9 cellular contexts compared by ENCODE assay signal in the genomic region with DNA sequence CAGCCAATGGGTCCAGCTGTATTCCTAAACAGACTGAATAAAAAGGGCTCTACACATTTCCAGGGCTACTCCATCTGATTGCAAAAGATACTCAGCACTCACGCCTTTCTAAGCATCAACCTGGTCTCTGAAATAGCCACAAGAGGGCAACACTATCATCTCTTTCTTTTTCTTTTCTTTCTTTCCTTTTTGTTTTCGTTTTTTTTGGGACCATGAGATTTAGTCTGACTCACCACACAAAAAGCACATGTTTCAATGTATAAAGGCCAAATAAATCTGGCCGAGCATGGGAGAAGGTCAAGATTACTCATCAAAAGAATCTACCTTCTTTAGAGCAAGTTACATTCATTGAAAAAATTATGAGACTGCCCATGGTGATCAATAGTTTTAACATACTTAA.
DNase-seq lines count a peak whose midpoint lies in the region; TF ChIP-seq lines count a peak whose summit lies in the region.
"Had no signal": no experiment of that assay in that cellular context is flagged by ENCODE, and none has a peak within 500 bp of the region (broad histone marks: within the 10 kb centered on the region; RNA-seq: fewer than 3 reads in every experiment).

No MANE protein-coding gene starts in this region.

- intact Hi-C loops in Calu3 (cut with micrococcal nuclease; ENCODE audit: unreplicated experiment), result loop anchor here (2.0 to 10.0 kb wide), 3 partner anchors 277 to 781 kb away; a partner anchor contains a TSS

- no peaks in the 10 kb centered on the region for H3K36me3 Mint-ChIP-seq in osteocyte (ENCODE audit: unreplicated experiment)
- H3K36me3 Mint-ChIP-seq in activated CD4-positive, alpha-beta memory T cell treated with anti-CD3 and anti-CD28 coated beads, Interleukin-2, amount 10 ng/mL, durations not matched to agents 7 days and 5 days (ENCODE audit: low read depth), result no peaks in the 10 kb centered on the region
- no peaks in the 10 kb centered on the region for H3K36me3 Mint-ChIP-seq in Calu3 (ENCODE audit: insufficient read depth, unreplicated experiment)

- POLR2A ChIA-PET in activated CD4-positive, alpha-beta memory T cell treated with anti-CD3 and anti-CD28 coated beads, Interleukin-2, amount 10 ng/mL, durations not matched to agents 7 days and 5 days (lab: Charles Lee), result no interaction called here

- no peaks in the 10 kb centered on the region for H3K9me3 Mint-ChIP-seq in osteocyte (ENCODE audit: unreplicated experiment)
- H3K9me3 Mint-ChIP-seq in activated CD4-positive, alpha-beta memory T cell treated with anti-CD3 and anti-CD28 coated beads, Interleukin-2, amount 10 ng/mL, durations not matched to agents 7 days and 5 days, result peaks cover under 1% of the 10 kb centered on the region
- H3K9me3 Mint-ChIP-seq in Calu3 (ENCODE audit: low read depth, unreplicated experiment), result no peaks in the 10 kb centered on the region

- no peak overlapping the region for H3K4me3 Mint-ChIP-seq in osteocyte (ENCODE audit: unreplicated experiment)
- H3K4me3 Mint-ChIP-seq in activated CD4-positive, alpha-beta memory T cell treated with anti-CD3 and anti-CD28 coated beads, Interleukin-2, amount 10 ng/mL, durations not matched to agents 7 days and 5 days, result no peak overlapping the region
- no peak overlapping the region for H3K4me3 Mint-ChIP-seq in Calu3 (ENCODE audit: low read depth, unreplicated experiment)

- H3K4me1 Mint-ChIP-seq in osteocyte (ENCODE audit: unreplicated experiment) (peaks cover 46% of the 10 kb centered on the region), Calu3 (ENCODE audit: low read depth, unreplicated experiment) (no peaks in the 10 kb centered on the region)
- no peaks in the 10 kb centered on the region for H3K4me1 Mint-ChIP-seq in activated CD4-positive, alpha-beta memory T cell treated with anti-CD3 and anti-CD28 coated beads, Interleukin-2, amount 10 ng/mL, durations not matched to agents 7 days and 5 days

- peak; percentile 22 for TF ChIP-seq CTCF in GM12865 (IDR thresholded peaks at IDR 0.05; ENCODE audit: insufficient read depth, low read depth, low read length, missing control alignments)
- peak; percentile 82 for TF ChIP-seq CTCF in osteocyte (IDR thresholded peaks at IDR 0.05)
- no peak for TF ChIP-seq CTCF in Calu3 (IDR thresholded peaks at IDR 0.05; ENCODE audit: unreplicated experiment)

- DNase-seq in GM12865 (ENCODE audit: low read depth) (no peak), NCI-H2227 treated with DMSO at 0.1 percent for 48 hours (lab: John Stamatoyannopoulos, UW) (peak; percentile 31), dedifferentiated amniotic fluid mesenchymal stem cell (ENCODE audit: extremely low spot score) (peak; percentile 91), osteocyte (ENCODE audit: extremely low spot score, unreplicated experiment) (no peak), Calu3 (no peak), KG1 (lab: John Stamatoyannopoulos, UW) (no peak)
- DNase-seq in activated CD4-positive, alpha-beta memory T cell treated with anti-CD3 and anti-CD28 coated beads, Interleukin-2, amount 10 ng/mL, durations not matched to agents 7 days and 5 days, result no peak
- no peak for DNase-seq in activated CD4-positive, CD25-positive, alpha-beta regulatory T cell treated with anti-CD3 and anti-CD28 coated beads, Interleukin-2, amount 50 U/mL, for 72 hours
- DNase-seq: upper lobe of left lung had no signal

- CTCF ChIA-PET in activated CD4-positive, alpha-beta memory T cell treated with anti-CD3 and anti-CD28 coated beads, Interleukin-2, amount 10 ng/mL, durations not matched to agents 7 days and 5 days (lab: Charles Lee), result no interaction called here
- CTCF ChIA-PET in Calu3 (lab: Charles Lee), result no interaction called here

- BruUV-seq in Calu3 (replicated peaks; lab: Mats Ljungman, UMichigan), result no TSS peak

- H3K27me3 Mint-ChIP-seq in osteocyte (ENCODE audit: unreplicated experiment) (no peaks in the 10 kb centered on the region), Calu3 (ENCODE audit: unreplicated experiment) (no peaks in the 10 kb centered on the region)
- H3K27me3 Mint-ChIP-seq in activated CD4-positive, alpha-beta memory T cell treated with anti-CD3 and anti-CD28 coated beads, Interleukin-2, amount 10 ng/mL, durations not matched to agents 7 days and 5 days, result no peaks in the 10 kb centered on the region

- H3K4me3 ChIP-seq in GM12865 (ENCODE audit: low read depth, low read length), result no peak overlapping the region
- H3K4me3 ChIP-seq: upper lobe of left lung had no signal

- H3K27ac Mint-ChIP-seq in osteocyte (ENCODE audit: unreplicated experiment) (no peak overlapping the region), Calu3 (ENCODE audit: unreplicated experiment) (no peak overlapping the region)
- no peak overlapping the region for H3K27ac Mint-ChIP-seq in activated CD4-positive, alpha-beta memory T cell treated with anti-CD3 and anti-CD28 coated beads, Interleukin-2, amount 10 ng/mL, durations not matched to agents 7 days and 5 days

Comparison
In these comparisons a context has a peak if more than half of its experiments do, and no peak if none do; other contexts are left out.
1. DNase-seq: peak in NCI-H2227 treated with DMSO at 0.1 percent for 48 hours (single experiment) and dedifferentiated amniotic fluid mesenchymal stem cell (single experiment); none in GM12865 (single experiment), osteocyte (single experiment), activated CD4-positive, alpha-beta memory T cell treated with anti-CD3 and anti-CD28 coated beads, Interleukin-2, amount 10 ng/mL, durations not matched to agents 7 days and 5 days (single experiment), activated CD4-positive, CD25-positive, alpha-beta regulatory T cell treated with anti-CD3 and anti-CD28 coated beads, Interleukin-2, amount 50 U/mL, for 72 hours (single experiment), Calu3 (single experiment) and KG1 (single experiment).